13 cellular contexts compared by ENCODE assay signal in the genomic region with DNA sequence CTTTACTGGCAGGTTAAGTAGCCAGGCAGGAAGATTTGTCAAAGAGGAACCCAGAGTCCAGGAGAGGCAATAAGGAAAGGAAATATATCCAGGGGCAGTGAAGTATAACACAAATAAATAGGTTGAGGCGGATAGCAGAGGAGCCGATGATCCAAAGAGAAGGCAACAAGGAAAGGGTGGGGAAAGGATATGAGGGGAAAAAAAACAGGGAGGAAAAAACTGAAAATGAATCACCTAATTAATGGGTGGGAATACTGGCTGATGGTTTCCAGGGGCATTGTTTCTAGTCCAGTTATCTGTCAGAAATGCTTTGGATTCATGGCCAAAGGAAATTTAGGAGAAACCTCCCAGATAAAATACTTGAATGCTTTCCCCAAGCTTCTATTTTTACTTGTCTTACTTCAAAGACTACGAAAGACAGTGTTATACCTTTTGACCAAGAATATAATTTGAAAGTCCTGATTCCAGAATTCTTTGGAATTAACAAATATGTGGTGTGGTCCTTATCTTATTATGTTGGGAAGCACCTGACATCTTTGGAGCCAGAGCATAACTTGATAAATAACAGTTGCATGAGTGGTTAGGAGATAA.
DNase-seq lines count a peak whose midpoint lies in the region; ATAC-seq and TF ChIP-seq lines count a peak whose summit lies in the region.
"Had no signal": no experiment of that assay in that cellular context is flagged by ENCODE, and none has a peak within 500 bp of the region (broad histone marks: within the 10 kb centered on the region; RNA-seq: fewer than 3 reads in every experiment).

No MANE protein-coding gene starts in this region.

- ATAC-seq in HG03432 (IDR thresholded peaks at IDR 0.05; ENCODE audit: unreplicated experiment), result no peak
- ATAC-seq in natural killer cell, result no peak
- ATAC-seq: T-helper 17 cell had no signal

- TF ChIP-seq POLR2A in sigmoid colon (IDR thresholded peaks at IDR 0.05), result no peak

- no peaks in the 10 kb centered on the region for H3K9me2 ChIP-seq in hepatocyte (replicated peaks; ENCODE audit: insufficient read depth)

- H3K27me3 Mint-ChIP-seq in natural killer cell (ENCODE audit: low read depth in 2 of 2), result no peaks in the 10 kb centered on the region
- H3K27me3 Mint-ChIP-seq: T-helper 17 cell had no signal

- H3K4me1 ChIP-seq in SJSA1 (replicated peaks) (peaks cover 56% of the 10 kb centered on the region), hepatocyte (ENCODE audit: insufficient read depth) (peaks cover 19% of the 10 kb centered on the region), sigmoid colon (peaks cover 0 to 48% (median 39%) of the 10 kb centered on the region in 4 donors)

- H3K36me3 ChIP-seq in SJSA1 (no peaks in the 10 kb centered on the region), hepatocyte (replicated peaks; ENCODE audit: insufficient read depth, low read depth) (no peaks in the 10 kb centered on the region), sigmoid colon (no peaks in the 10 kb centered on the region)

- 81% methylated on average over 3 of the region's 3 CpGs for WGBS in hepatocyte (ENCODE audit: low lambda C conversion rate, missing lambda C conversion rate)
- 45 to 67% methylated on average over 3 of the region's 3 CpGs for WGBS in sigmoid colon, 2 donors

- H3K9me3 ChIP-seq in SJSA1 (replicated peaks) (no peaks in the 10 kb centered on the region), hepatocyte (ENCODE audit: low read depth) (no peaks in the 10 kb centered on the region), sigmoid colon (no peaks in the 10 kb centered on the region)

- peak overlapping the region in 1 of 2 donors; percentile 77 for H3K27ac Mint-ChIP-seq in natural killer cell
- H3K27ac Mint-ChIP-seq: T-helper 17 cell had no signal

- H4K20me1 ChIP-seq in hepatocyte (ENCODE audit: insufficient read depth, poor library complexity, severe bottlenecking), result no peaks in the 10 kb centered on the region

- TF ChIP-seq CTCF in hepatocyte (IDR thresholded peaks at IDR 0.05; ENCODE audit: poor library complexity) (no peak), sigmoid colon (IDR thresholded peaks at IDR 0.05) (no peak), natural killer cell (IDR thresholded peaks at IDR 0.05) (no peak)

- no peak for TF ChIP-seq EP300 in sigmoid colon (IDR thresholded peaks at IDR 0.05)

- DNase-seq in EH (ENCODE audit: low read depth), result peak; percentile 63
- peak in 1 of 2 experiments; percentile 35 for DNase-seq in SJSA1 (ENCODE audit: low read depth in 1 of 2, low spot score in 2 of 2)
- DNase-seq in hepatocyte (ENCODE audit: low spot score), result no peak
- no peak for DNase-seq in sigmoid colon
- DNase-seq in NCI-H446 treated with DMSO at 0.1 percent for 48 hours (lab: John Stamatoyannopoulos, UW), result no peak
- DNase-seq in DMS153 treated with DMSO at 0.1 percent for 48 hours (lab: John Stamatoyannopoulos, UW; ENCODE audit: unreplicated experiment), result no peak
- DNase-seq in natural killer cell, result no peak
- DNase-seq: COR-L47; left cardiac atrium; NCI-H526; stimulated activated naive CD4-positive, alpha-beta T cell; T-helper 17 cell had no signal

- intact Hi-C loops in sigmoid colon (cut with DNase I) (loop anchor here (5.0 kb wide), 1 partner anchor 254 kb away; no protein-coding TSS in a partner anchor), natural killer cell (cut with micrococcal nuclease) (loop anchor here (5.0 to 10.0 kb wide), 2 partner anchors 36 to 838 kb away; no protein-coding TSS in a partner anchor)

- H3K4me2 ChIP-seq in hepatocyte, result no peak overlapping the region

- peak overlapping the region; percentile 47 for H3K27ac ChIP-seq in SJSA1
- H3K27ac ChIP-seq in hepatocyte, result peak overlapping the region; percentile 49
- peak overlapping the region; percentile 13 to 72 (median 48) for H3K27ac ChIP-seq in sigmoid colon

- H3K4me3 ChIP-seq in SJSA1, result no peak overlapping the region
- no peak overlapping the region for H3K4me3 ChIP-seq in hepatocyte
- no peak overlapping the region for H3K4me3 ChIP-seq in sigmoid colon

- peaks cover 25% of the 10 kb centered on the region for H3K79me2 ChIP-seq in hepatocyte

- no peak overlapping the region for H2AFZ ChIP-seq in hepatocyte

- H3K4me1 Mint-ChIP-seq in natural killer cell, result peaks cover 23 to 24% of the 10 kb centered on the region in 2 donors

- no peak overlapping the region for H3K4me3 Mint-ChIP-seq in natural killer cell
- H3K4me3 Mint-ChIP-seq: T-helper 17 cell had no signal

- no peaks in the 10 kb centered on the region for H3K27me3 ChIP-seq in SJSA1 (replicated peaks)
- no peaks in the 10 kb centered on the region for H3K27me3 ChIP-seq in hepatocyte
- H3K27me3 ChIP-seq in sigmoid colon, result no peaks in the 10 kb centered on the region

- peaks cover 0 to 3% of the 10 kb centered on the region in 2 donors for H3K9me3 Mint-ChIP-seq in natural killer cell

- H3K36me3 Mint-ChIP-seq in natural killer cell, result peaks cover 7% of the 10 kb centered on the region
